20 cellular contexts compared by ENCODE assay signal in genomic region chr15:88956906-88957305, GRCh38.
"Had no signal": no experiment of that assay in that cellular context is flagged by ENCODE, and none has a peak within 500 bp of the region (broad histone marks: within the 10 kb centered on the region; RNA-seq: fewer than 3 reads in every experiment).

No MANE protein-coding gene starts in this region.

- ATAC-seq: esophagus mucosa; foreskin keratinocyte; left colon; left ventricle myocardium superior; naive thymus-derived CD4-positive, alpha-beta T cell; sciatic nerve had no signal

- H3K9me3 ChIP-seq: stomach, thoracic aorta, transverse colon had no signal

- H3K27me3 ChIP-seq: foreskin keratinocyte, hepatocyte, stomach, transverse colon had no signal

- DNase-seq: cortex of kidney; effector memory CD4-positive, alpha-beta T cell; foreskin keratinocyte; left colon; left ventricle myocardium superior; mesenchymal stem cell; midbrain; naive thymus-derived CD4-positive, alpha-beta T cell; posterior cingulate gyrus; stimulated activated naive CD4-positive, alpha-beta T cell; stomach; substantia nigra; transverse colon had no signal

- H3K4me3 ChIP-seq: hepatocyte, lung, skin epidermis, stomach, thoracic aorta, transverse colon had no signal

- FAIRE-seq: endometrium had no signal

- H3K4me1 ChIP-seq: foreskin keratinocyte, stomach, transverse colon had no signal

- H3K36me3 ChIP-seq: stomach, thoracic aorta, transverse colon had no signal
